In the genomic region with DNA sequence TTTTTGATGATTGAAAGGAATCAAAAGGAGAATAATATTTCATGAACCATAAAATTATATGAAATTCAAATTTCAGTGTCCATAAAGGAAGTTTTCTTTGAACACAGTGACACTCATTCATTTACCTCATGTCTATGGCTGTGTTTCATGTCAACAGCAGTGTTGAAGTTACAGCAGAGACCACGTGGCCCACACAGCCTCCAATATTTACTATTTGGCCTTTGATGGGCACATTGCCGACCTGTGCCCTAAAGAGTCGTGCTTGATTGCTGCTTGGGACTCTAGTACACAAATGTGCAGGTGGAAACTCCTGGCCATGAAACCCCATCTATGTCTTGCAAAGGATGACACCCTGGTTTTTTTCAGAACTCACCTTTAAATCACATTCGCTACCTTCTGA, we compare ENCODE assay signal across 36 cellular contexts. TPM values are rescaled to one million over a fixed set of nuclear protein-coding genes. Genes with fewer than 3 reads are reported as not detected.
"Had no signal": no experiment of that assay in that cellular context is flagged by ENCODE, and none has a peak within 500 bp of the region (broad histone marks: within the 10 kb centered on the region; RNA-seq: fewer than 3 reads in every experiment).

No MANE protein-coding gene starts in this region.

- H3K4me2 ChIP-seq: KMS-11 had no signal

- H3K36me3 ChIP-seq: MG63 had no signal

- H3K9ac ChIP-seq: KMS-11 had no signal

- H3K4me3 ChIP-seq: MG63 had no signal

- H3K9me3 ChIP-seq: MG63 had no signal

- DNase-seq: Karpas-422, Kasumi-1, MG63, MM.1S, MV-4-11, NCI-H1048, NCI-H1092, NCI-H1092 treated with DMSO at 0.1 percent for 48 hours, NCI-H1105, NCI-H1105 treated with DMSO at 0.1 percent for 48 hours, NCI-H1417, NCI-H1417 treated with DMSO at 0.1 percent for 48 hours, NCI-H1436, NCI-H1436 treated with DMSO at 0.1 percent for 48 hours, NCI-H146, NCI-H1694, NCI-H1694 treated with DMSO at 0.1 percent for 48 hours, NCI-H187, NCI-H187 treated with DMSO at 0.1 percent for 48 hours, NCI-H1930, NCI-H2081, NCI-H2081 treated with DMSO at 0.1 percent for 48 hours, NCI-H2107, NCI-H2171, NCI-H2171 treated with DMSO at 0.1 percent for 48 hours, NCI-H226, NCI-H345, NCI-H446, NCI-H446 treated with DMSO at 0.1 percent for 48 hours, NCI-H510A, NCI-H510A treated with DMSO at 0.1 percent for 48 hours, NCI-H524, NCI-H524 treated with DMSO at 0.1 percent for 48 hours had no signal

- H3K27ac ChIP-seq: KMS-11 had no signal

RNA-seq across cellular contexts. Expression of gene CES1, which starts 57.0 kb away (rescaled TPM):
- total RNA-seq: LHCN-M2, MCF 10A had no signal
